1 cellular context compared by ENCODE assay signal in genomic region chr16:66596986-66597848, GRCh38.
TF ChIP-seq lines count a peak whose summit lies in the region.

No MANE protein-coding gene starts in this region.

TF ChIP-seq in K562, 482 proteins besides CTCF, POLR2A, EP300 and RAD21:
- no peak for TF ChIP-seq GABPA (tag; conservative IDR thresholded peaks at IDR 0.05; ENCODE audit: low read depth)
- no peak for TF ChIP-seq RBM15 (IDR thresholded peaks at IDR 0.05; ENCODE audit: insufficient read depth, low read length)
- no peak for TF ChIP-seq TCFL5 (CRISPR knock-in tag; conservative IDR thresholded peaks at IDR 0.05)
- TF ChIP-seq SPI1 (IDR thresholded peaks at IDR 0.05; ENCODE audit: borderline replicate concordance, low read depth, low read length): peak; percentile 77
- no peak for TF ChIP-seq ID3 (CRISPR knock-in tag; IDR thresholded peaks at IDR 0.05)
- TF ChIP-seq ID3 (tag; IDR thresholded peaks at IDR 0.05): no peak
- TF ChIP-seq XRCC3 (IDR thresholded peaks at IDR 0.05): no peak
